10 cellular contexts compared by ENCODE assay signal in genomic region chr3:143825513-143825912, GRCh38. TPM values are rescaled to one million over a fixed set of nuclear protein-coding genes. Genes with fewer than 3 reads are reported as not detected.
DNase-seq lines count a peak whose midpoint lies in the region; ATAC-seq and TF ChIP-seq lines count a peak whose summit lies in the region.
"Had no signal": no experiment of that assay in that cellular context is flagged by ENCODE, and none has a peak within 500 bp of the region (broad histone marks: within the 10 kb centered on the region; RNA-seq: fewer than 3 reads in every experiment).

No MANE protein-coding gene starts in this region.

- H2AFZ ChIP-seq in PC-3 (ENCODE audit: low read length) = no peak overlapping the region
- H2AFZ ChIP-seq: parathyroid adenoma had no signal

- TF ChIP-seq CTCF in PC-3 (conservative IDR thresholded peaks at IDR 0.05; ENCODE audit: low read depth, low read length) (no peak), endothelial cell (IDR thresholded peaks at IDR 0.05; ENCODE audit: unreplicated experiment) (no peak)

- H3K9me3 Mint-ChIP-seq in CD4-positive, CD25-positive, alpha-beta regulatory T cell = peaks cover 0 to 3% (median 0%) of the 10 kb centered on the region in 7 donors
- H3K9me3 Mint-ChIP-seq in activated naive CD8-positive, alpha-beta T cell treated with anti-CD3 and anti-CD28 coated beads, Interleukin-2, amount 50 U/mL, for 24 hours = peaks cover 11% of the 10 kb centered on the region
- H3K9me3 Mint-ChIP-seq in endothelial cell (ENCODE audit: unreplicated experiment) = no peaks in the 10 kb centered on the region

- H3K9ac ChIP-seq in PC-3 (ENCODE audit: low read length) = no peak overlapping the region
- H3K9ac ChIP-seq: parathyroid adenoma had no signal

- H3K4me1 ChIP-seq in CD4-positive, CD25-positive, alpha-beta regulatory T cell (ENCODE audit: control insufficient read depth, insufficient read depth, low read length, poor library complexity, severe bottlenecking) = peaks cover 20% of the 10 kb centered on the region
- no peaks in the 10 kb centered on the region for H3K4me1 ChIP-seq in PC-3 (ENCODE audit: insufficient read depth, low read length)
- H3K4me1 ChIP-seq: parathyroid adenoma had no signal

- peaks cover 31 to 51% (median 38%) of the 10 kb centered on the region in 4 donors for H3K4me1 Mint-ChIP-seq in CD4-positive, CD25-positive, alpha-beta regulatory T cell
- H3K4me1 Mint-ChIP-seq in activated naive CD8-positive, alpha-beta T cell treated with anti-CD3 and anti-CD28 coated beads, Interleukin-2, amount 50 U/mL, for 24 hours = peaks cover 37% of the 10 kb centered on the region
- peaks cover 16% of the 10 kb centered on the region for H3K4me1 Mint-ChIP-seq in endothelial cell (ENCODE audit: unreplicated experiment)

- no peaks in the 10 kb centered on the region for H3K79me2 ChIP-seq in PC-3 (ENCODE audit: low read length)
- H3K79me2 ChIP-seq: parathyroid adenoma had no signal

- peaks cover 24% of the 10 kb centered on the region for H3K36me3 Mint-ChIP-seq in CD4-positive, CD25-positive, alpha-beta regulatory T cell
- peaks cover 11% of the 10 kb centered on the region for H3K36me3 Mint-ChIP-seq in activated naive CD8-positive, alpha-beta T cell treated with anti-CD3 and anti-CD28 coated beads, Interleukin-2, amount 50 U/mL, for 24 hours (ENCODE audit: low read depth)
- H3K36me3 Mint-ChIP-seq in endothelial cell (ENCODE audit: low read depth, unreplicated experiment) = no peaks in the 10 kb centered on the region

- no peaks in the 10 kb centered on the region for H3K27me3 Mint-ChIP-seq in CD4-positive, CD25-positive, alpha-beta regulatory T cell
- no peaks in the 10 kb centered on the region for H3K27me3 Mint-ChIP-seq in activated naive CD8-positive, alpha-beta T cell treated with anti-CD3 and anti-CD28 coated beads, Interleukin-2, amount 50 U/mL, for 24 hours
- peaks cover 6% of the 10 kb centered on the region for H3K27me3 Mint-ChIP-seq in endothelial cell (ENCODE audit: unreplicated experiment)

- no peaks in the 10 kb centered on the region for H3K27me3 ChIP-seq in CD4-positive, CD25-positive, alpha-beta regulatory T cell (ENCODE audit: control insufficient read depth, insufficient read depth, low read length)
- no peaks in the 10 kb centered on the region for H3K27me3 ChIP-seq in PC-3 (ENCODE audit: low read length)

- H4K20me1 ChIP-seq in PC-3 (ENCODE audit: low read length) = no peaks in the 10 kb centered on the region

- no peaks in the 10 kb centered on the region for H3K9me3 ChIP-seq in CD4-positive, CD25-positive, alpha-beta regulatory T cell (ENCODE audit: control insufficient read depth in 2 of 2, low read length in 2 of 2)
- H3K9me3 ChIP-seq in PC-3 (ENCODE audit: low read length) = no peaks in the 10 kb centered on the region

- H3K27ac Mint-ChIP-seq in CD4-positive, CD25-positive, alpha-beta regulatory T cell = peak overlapping the region; percentile 48 to 82 (median 74)
- H3K27ac Mint-ChIP-seq in activated naive CD8-positive, alpha-beta T cell treated with anti-CD3 and anti-CD28 coated beads, Interleukin-2, amount 50 U/mL, for 24 hours = peak overlapping the region; percentile 62
- H3K27ac Mint-ChIP-seq in endothelial cell (ENCODE audit: unreplicated experiment) = no peak overlapping the region

- no TSS peak for BruUV-seq in PC-3 (replicated peaks; lab: Mats Ljungman, UMichigan)

- no peak overlapping the region for H3K4me2 ChIP-seq in PC-3 (ENCODE audit: low read length)

- ATAC-seq in CD4-positive, CD25-positive, alpha-beta regulatory T cell (ENCODE audit: low read depth in 2 of 2) = peak; percentile 88 to 89
- ATAC-seq in GM19324 (IDR thresholded peaks at IDR 0.05; ENCODE audit: low FRiP score, unreplicated experiment) (peak; percentile 66), HG03103 (IDR thresholded peaks at IDR 0.05; ENCODE audit: low read depth, unreplicated experiment) (peak; percentile 76), PC-3 (no peak)
- peak; percentile 81 for ATAC-seq in activated naive CD8-positive, alpha-beta T cell treated with anti-CD3 and anti-CD28 coated beads, Interleukin-2, amount 50 U/mL, for 24 hours

- H3F3A ChIP-seq in PC-3 (ENCODE audit: low read length, unreplicated experiment) = no peaks in the 10 kb centered on the region

- peak overlapping the region; percentile 28 to 65 (median 37) for H3K4me3 Mint-ChIP-seq in CD4-positive, CD25-positive, alpha-beta regulatory T cell
- H3K4me3 Mint-ChIP-seq in activated naive CD8-positive, alpha-beta T cell treated with anti-CD3 and anti-CD28 coated beads, Interleukin-2, amount 50 U/mL, for 24 hours = no peak overlapping the region
- H3K4me3 Mint-ChIP-seq in endothelial cell (ENCODE audit: unreplicated experiment) = no peak overlapping the region

- CTCF ChIA-PET in PC-3 (lab: Charles Lee) = interaction anchor here (0.5 to 0.7 kb wide), 2 partner anchors 146 to 733 kb away, joined by 3 read pairs; no protein-coding TSS in a partner anchor

- H3K36me3 ChIP-seq in CD4-positive, CD25-positive, alpha-beta regulatory T cell (ENCODE audit: control insufficient read depth, insufficient read depth, low read length) = no peaks in the 10 kb centered on the region
- H3K36me3 ChIP-seq in PC-3 (ENCODE audit: low read depth, low read length) = no peaks in the 10 kb centered on the region

- peak overlapping the region; percentile 28 for H3K27ac ChIP-seq in CD4-positive, CD25-positive, alpha-beta regulatory T cell (ENCODE audit: insufficient read depth, low read length, poor library complexity, severe bottlenecking)
- no peak overlapping the region for H3K27ac ChIP-seq in PC-3 (ENCODE audit: low read length)
- H3K27ac ChIP-seq: parathyroid adenoma had no signal

- intact Hi-C loops in PC-3 (cut with micrococcal nuclease) = no loop called here

- DNase-seq in CD4-positive, CD25-positive, alpha-beta regulatory T cell = peak in 2 of 3 donors; percentile 46 to 85
- no peak for DNase-seq in activated naive CD8-positive, alpha-beta T cell treated with anti-CD3 and anti-CD28 coated beads, Interleukin-2, amount 50 U/mL, for 24 hours
- DNase-seq in DMS53 (lab: John Stamatoyannopoulos, UW) (no peak), PC-3 (no peak), NCI-H82 (lab: John Stamatoyannopoulos, UW) (no peak), endothelial cell (ENCODE audit: low spot score) (no peak)
- DNase-seq: T-helper 9 cell had no signal

- POLR2A ChIA-PET in PC-3 (lab: Charles Lee; ENCODE audit: unreplicated experiment) = no interaction called here

- peak overlapping the region; percentile 56 for H3K4me3 ChIP-seq in CD4-positive, CD25-positive, alpha-beta regulatory T cell (ENCODE audit: low read depth, low read length)
- H3K4me3 ChIP-seq in PC-3 (ENCODE audit: low read length) = no peak overlapping the region

- H3K9me2 ChIP-seq in PC-3 (replicated peaks; ENCODE audit: low read length) = no peaks in the 10 kb centered on the region

RNA-seq across cellular contexts. Expression of gene SLC9A9, which starts 22.8 kb away (rescaled TPM):
- 47.6 TPM for total RNA-seq in CD4-positive, CD25-positive, alpha-beta regulatory T cell
- polyA plus RNA-seq in CD4-positive, CD25-positive, alpha-beta regulatory T cell = 10 to 100 TPM; 31.7 to 49.3 (median 41.1) TPM
- 0.07 TPM in 1 of 2 replicates, not detected in the other for total RNA-seq in PC-3 (2014; rRNA removed)
- 7.9 TPM for total RNA-seq in endothelial cell (ENCODE audit: unreplicated experiment)

Comparison
In these comparisons a context has a peak if more than half of its experiments do, and no peak if none do; other contexts are left out.
1. DNase-seq: peak in CD4-positive, CD25-positive, alpha-beta regulatory T cell (2 of 3); none in activated naive CD8-positive, alpha-beta T cell treated with anti-CD3 and anti-CD28 coated beads, Interleukin-2, amount 50 U/mL, for 24 hours (single experiment), DMS53 (single experiment), PC-3 (single experiment), NCI-H82 (single experiment) and endothelial cell (single experiment).
2. H3K4me3 Mint-ChIP-seq: peak in CD4-positive, CD25-positive, alpha-beta regulatory T cell (4 of 4); none in activated naive CD8-positive, alpha-beta T cell treated with anti-CD3 and anti-CD28 coated beads, Interleukin-2, amount 50 U/mL, for 24 hours (single experiment) and endothelial cell (single experiment).